ENCODE assay signal across 33 cellular contexts in genomic region chr10:80319725-80320290, GRCh38. TPM values are rescaled to one million over a fixed set of nuclear protein-coding genes. Genes with fewer than 3 reads are reported as not detected.
"Had no signal": no experiment of that assay in that cellular context is flagged by ENCODE, and none has a peak within 500 bp of the region (broad histone marks: within the 10 kb centered on the region; RNA-seq: fewer than 3 reads in every experiment).

No MANE protein-coding gene starts in this region.

- H3K36me3 Mint-ChIP-seq: activated naive CD8-positive, alpha-beta T cell; T-cell had no signal

- H3K4me3 Mint-ChIP-seq: activated CD4-positive, alpha-beta memory T cell treated with anti-CD3 and anti-CD28 coated beads, Interleukin-2, amount 10 ng/mL, durations not matched to agents 7 days and 5 days; activated CD4-positive, alpha-beta T cell treated with anti-CD3 and anti-CD28 coated beads for 36 hours; activated naive CD4-positive, alpha-beta T cell treated with anti-CD3 and anti-CD28 coated beads for 36 hours; activated naive CD8-positive, alpha-beta T cell; activated T-helper 17 cell treated with anti-CD3 and anti-CD28 coated beads, Interleukin-2, amount 50 U/mL, for 72 hours; T-cell had no signal

- H3K4me1 Mint-ChIP-seq: activated CD4-positive, alpha-beta memory T cell treated with anti-CD3 and anti-CD28 coated beads, Interleukin-2, amount 10 ng/mL, durations not matched to agents 7 days and 5 days; activated CD4-positive, alpha-beta T cell treated with anti-CD3 and anti-CD28 coated beads for 36 hours; activated T-helper 17 cell treated with anti-CD3 and anti-CD28 coated beads, Interleukin-2, amount 50 U/mL, for 72 hours; T-cell had no signal

- DNase-seq: activated CD4-positive, alpha-beta memory T cell treated with anti-CD3 and anti-CD28 coated beads, Interleukin-2, amount 10 ng/mL, durations not matched to agents 7 days and 5 days; activated CD4-positive, alpha-beta T cell treated with anti-CD3 and anti-CD28 coated beads for 36 hours; activated CD4-positive, alpha-beta T cell treated with anti-CD3 and anti-CD28 coated beads, Interleukin-2, amount 50 U/mL, for 1 hour; activated gamma-delta T cell; activated naive CD4-positive, alpha-beta T cell treated with anti-CD3 and anti-CD28 coated beads for 36 hours; activated T-cell treated with anti-CD3 and anti-CD28 coated beads for 4 hours; activated T-cell treated with anti-CD3 and anti-CD28 coated beads, Interleukin-2, amount 50 U/mL, for 48 hours; amygdala; brain microvascular endothelial cell; cerebellar nuclear complex; NCI-H1092; NCI-H1417 treated with DMSO at 0.1 percent for 48 hours; NCI-H1694; NCI-H2029; NCI-H2107; NCI-H2171 treated with DMSO at 0.1 percent for 48 hours; NCI-H226; NCI-H526; NCI-H82; SIG-M5; T-cell; WERI-Rb-1 had no signal

- FAIRE-seq: astrocyte had no signal

- H3K27ac Mint-ChIP-seq: activated CD4-positive, alpha-beta memory T cell treated with anti-CD3 and anti-CD28 coated beads, Interleukin-2, amount 10 ng/mL, durations not matched to agents 7 days and 5 days; activated CD4-positive, alpha-beta T cell treated with anti-CD3 and anti-CD28 coated beads for 36 hours; activated naive CD4-positive, alpha-beta T cell treated with anti-CD3 and anti-CD28 coated beads for 36 hours; activated naive CD8-positive, alpha-beta T cell; activated T-helper 17 cell treated with anti-CD3 and anti-CD28 coated beads, Interleukin-2, amount 50 U/mL, for 72 hours; T-cell had no signal

- ATAC-seq: activated CD4-positive, alpha-beta T cell treated with anti-CD3 and anti-CD28 coated beads for 36 hours; activated T-helper 17 cell treated with anti-CD3 and anti-CD28 coated beads, Interleukin-2, amount 50 U/mL, for 72 hours; T-cell had no signal

- H3K27ac ChIP-seq: brain microvascular endothelial cell, WERI-Rb-1 had no signal

- H3K27me3 ChIP-seq: brain microvascular endothelial cell had no signal

- H3K27me3 Mint-ChIP-seq: activated CD4-positive, alpha-beta T cell treated with anti-CD3 and anti-CD28 coated beads for 36 hours had no signal

- H3K9me3 Mint-ChIP-seq: activated CD4-positive, alpha-beta memory T cell treated with anti-CD3 and anti-CD28 coated beads, Interleukin-2, amount 10 ng/mL, durations not matched to agents 7 days and 5 days; activated naive CD4-positive, alpha-beta T cell treated with anti-CD3 and anti-CD28 coated beads for 36 hours; activated T-helper 17 cell treated with anti-CD3 and anti-CD28 coated beads, Interleukin-2, amount 50 U/mL, for 72 hours; T-cell had no signal

- H3K36me3 ChIP-seq: brain microvascular endothelial cell, WERI-Rb-1 had no signal

RNA-seq across cellular contexts. Expression of gene MAT1A, which starts 30.4 kb away (rescaled TPM):
- total RNA-seq: activated CD4-positive, alpha-beta memory T cell treated with anti-CD3 and anti-CD28 coated beads, Interleukin-2, amount 10 ng/mL, durations not matched to agents 7 days and 5 days; activated CD4-positive, alpha-beta T cell treated with anti-CD3 and anti-CD28 coated beads for 36 hours; activated CD8-positive, alpha-beta memory T cell treated with anti-CD3 and anti-CD28 coated beads for 36 hours; activated naive CD4-positive, alpha-beta T cell treated with anti-CD3 and anti-CD28 coated beads for 36 hours; activated T-helper 17 cell treated with anti-CD3 and anti-CD28 coated beads, Interleukin-2, amount 50 U/mL, for 72 hours; LHCN-M2; M059J; OCI-LY7; RPMI7951; T-helper 2 cell treated with Interferon-gamma antibody and Interleukin-4, amounts not matched to agents 100 ng/mL and 5 ng/mL, for 36 hours had no signal

RNA-seq across cellular contexts. Expression of gene DYDC1, which starts 36.7 kb away (rescaled TPM):
- total RNA-seq: activated CD4-positive, alpha-beta memory T cell treated with anti-CD3 and anti-CD28 coated beads, Interleukin-2, amount 10 ng/mL, durations not matched to agents 7 days and 5 days; activated CD4-positive, alpha-beta T cell treated with anti-CD3 and anti-CD28 coated beads for 36 hours; activated CD8-positive, alpha-beta memory T cell treated with anti-CD3 and anti-CD28 coated beads for 36 hours; activated naive CD4-positive, alpha-beta T cell treated with anti-CD3 and anti-CD28 coated beads for 36 hours; activated T-helper 17 cell treated with anti-CD3 and anti-CD28 coated beads, Interleukin-2, amount 50 U/mL, for 72 hours; astrocyte; cardiac septum; LHCN-M2; M059J; NCI-H460; OCI-LY7; RPMI7951; T-cell; T-helper 2 cell treated with Interferon-gamma antibody and Interleukin-4, amounts not matched to agents 100 ng/mL and 5 ng/mL, for 36 hours had no signal

RNA-seq across cellular contexts. Expression of gene DYDC2, which starts 36.8 kb away (rescaled TPM):
- total RNA-seq: activated CD4-positive, alpha-beta memory T cell treated with anti-CD3 and anti-CD28 coated beads, Interleukin-2, amount 10 ng/mL, durations not matched to agents 7 days and 5 days; activated CD8-positive, alpha-beta memory T cell treated with anti-CD3 and anti-CD28 coated beads for 36 hours; activated naive CD4-positive, alpha-beta T cell treated with anti-CD3 and anti-CD28 coated beads for 36 hours; activated T-helper 17 cell treated with anti-CD3 and anti-CD28 coated beads, Interleukin-2, amount 50 U/mL, for 72 hours; astrocyte; cardiac septum; LHCN-M2; M059J; NCI-H460; OCI-LY7; RPMI7951; T-cell; T-helper 2 cell treated with Interferon-gamma antibody and Interleukin-4, amounts not matched to agents 100 ng/mL and 5 ng/mL, for 36 hours had no signal
